Comparison of ENCODE assay signal across 18 cellular contexts in genomic region chr12:108318472-108319275, GRCh38. TPM values are rescaled to one million over a fixed set of nuclear protein-coding genes. Genes with fewer than 3 reads are reported as not detected.
"Had no signal": no experiment of that assay in that cellular context is flagged by ENCODE, and none has a peak within 500 bp of the region (broad histone marks: within the 10 kb centered on the region; RNA-seq: fewer than 3 reads in every experiment).

No MANE protein-coding gene starts in this region.

- H3K27me3 ChIP-seq: breast epithelium, ovary, SJSA1 had no signal

- H3K4me3 Mint-ChIP-seq: activated B cell treated with CpG ODN at 0.5 μM for 24 hours; activated CD4-positive, alpha-beta T cell treated with anti-CD3 and anti-CD28 coated beads, Interleukin-2, amount 10 ng/mL, durations not matched to agents 24 days and 14 days; activated naive CD8-positive, alpha-beta T cell treated with anti-CD3 and anti-CD28 coated beads, Interleukin-2, amount 10 ng/mL, durations not matched to agents 7 days and 5 days; stimulated activated naive CD8-positive, alpha-beta T cell treated with anti-CD3 and anti-CD28 coated beads, Interleukin-15, amount 100 ng/mL, for 72 hours; T-cell had no signal

- H3K27ac Mint-ChIP-seq: activated B cell treated with CpG ODN at 0.5 μM for 24 hours; activated CD4-positive, alpha-beta T cell treated with anti-CD3 and anti-CD28 coated beads, Interleukin-2, amount 10 ng/mL, durations not matched to agents 24 days and 14 days; activated naive CD8-positive, alpha-beta T cell treated with anti-CD3 and anti-CD28 coated beads, Interleukin-2, amount 10 ng/mL, durations not matched to agents 7 days and 5 days; stimulated activated naive CD8-positive, alpha-beta T cell treated with anti-CD3 and anti-CD28 coated beads, Interleukin-15, amount 100 ng/mL, for 72 hours; T-cell had no signal

- H3K36me3 ChIP-seq: breast epithelium, esophagus squamous epithelium, ovary, sigmoid colon, SJSA1 had no signal

- H3K9me3 ChIP-seq: breast epithelium, esophagus squamous epithelium, ovary, sigmoid colon, SJSA1 had no signal

- H3K36me3 Mint-ChIP-seq: activated naive CD8-positive, alpha-beta T cell treated with anti-CD3 and anti-CD28 coated beads, Interleukin-2, amount 10 ng/mL, durations not matched to agents 7 days and 5 days; T-cell had no signal

- H3K4me1 ChIP-seq: breast epithelium, SJSA1 had no signal

- H3K27ac ChIP-seq: ovary, sigmoid colon, SJSA1 had no signal

- ATAC-seq: stimulated activated naive CD8-positive, alpha-beta T cell treated with anti-CD3 and anti-CD28 coated beads, Interleukin-15, amount 100 ng/mL, for 72 hours; T-cell had no signal

- H3K4me3 ChIP-seq: breast epithelium, esophagus squamous epithelium, ovary, sigmoid colon, SJSA1 had no signal

- H3K9me3 Mint-ChIP-seq: activated B cell treated with CpG ODN at 0.5 μM for 24 hours; activated CD4-positive, alpha-beta T cell treated with anti-CD3 and anti-CD28 coated beads, Interleukin-2, amount 10 ng/mL, durations not matched to agents 24 days and 14 days; activated naive CD8-positive, alpha-beta T cell treated with anti-CD3 and anti-CD28 coated beads, Interleukin-2, amount 10 ng/mL, durations not matched to agents 7 days and 5 days; stimulated activated naive CD8-positive, alpha-beta T cell treated with anti-CD3 and anti-CD28 coated beads, Interleukin-15, amount 100 ng/mL, for 72 hours had no signal

- DNase-seq: activated B cell treated with CpG ODN at 0.5 μM for 24 hours; activated CD4-positive, alpha-beta T cell treated with anti-CD3 and anti-CD28 coated beads, Interleukin-2, amount 10 ng/mL, durations not matched to agents 24 days and 14 days; activated naive CD4-positive, alpha-beta T cell; activated naive CD8-positive, alpha-beta T cell treated with anti-CD3 and anti-CD28 coated beads, Interleukin-2, amount 10 ng/mL, durations not matched to agents 7 days and 5 days; activated T-cell treated with anti-CD3 and anti-CD28 coated beads for 4 hours; anterior cingulate cortex; esophagus squamous epithelium; hippocampal formation; mesenchymal stem cell; ovary; sigmoid colon; stimulated activated CD4-positive, alpha-beta T cell treated with anti-CD3 and anti-CD28 coated beads, Interleukin-1b, Interleukin-23, amount 100 ng/mL, for 48 hours; stimulated activated naive CD8-positive, alpha-beta T cell treated with anti-CD3 and anti-CD28 coated beads, Interleukin-15, amount 100 ng/mL, for 72 hours; T-cell; T1000 had no signal

RNA-seq across cellular contexts. Expression of gene CMKLR1, which starts 20.4 kb away (rescaled TPM):
- total RNA-seq: activated CD4-positive, alpha-beta T cell treated with anti-CD3 and anti-CD28 coated beads, Interleukin-2, amount 10 ng/mL, durations not matched to agents 24 days and 14 days; endothelial cell of umbilical vein; SJSA1 had no signal
